Comparison of ENCODE assay signal across 15 cellular contexts in genomic region chr5:44565872-44566271, GRCh38.
"Had no signal": no experiment of that assay in that cellular context is flagged by ENCODE, and none has a peak within 500 bp of the region (broad histone marks: within the 10 kb centered on the region; RNA-seq: fewer than 3 reads in every experiment).

No MANE protein-coding gene starts in this region.

- H3K9me3 ChIP-seq: heart left ventricle, left lung, ovary, stomach, thoracic aorta had no signal

- H3K27me3 ChIP-seq: brain microvascular endothelial cell, heart left ventricle, left lung, ovary, stomach had no signal

- H3K4me3 Mint-ChIP-seq: activated CD8-positive, alpha-beta T cell treated with anti-CD3 and anti-CD28 coated beads, Interleukin-2, amount 10 ng/mL, durations not matched to agents 7 days and 5 days; endodermal cell had no signal

- H3K36me3 ChIP-seq: brain microvascular endothelial cell, heart left ventricle, left lung, ovary, stomach, thoracic aorta, WERI-Rb-1 had no signal

- H3K4me1 Mint-ChIP-seq: endodermal cell had no signal

- ATAC-seq: activated CD8-positive, alpha-beta T cell treated with anti-CD3 and anti-CD28 coated beads, Interleukin-2, amount 10 ng/mL, durations not matched to agents 7 days and 5 days; left lung had no signal

- H3K27ac ChIP-seq: brain microvascular endothelial cell, heart left ventricle, left lung, ovary, stomach, thoracic aorta, WERI-Rb-1 had no signal

- H3K27ac Mint-ChIP-seq: activated CD8-positive, alpha-beta T cell treated with anti-CD3 and anti-CD28 coated beads, Interleukin-2, amount 10 ng/mL, durations not matched to agents 7 days and 5 days; endodermal cell had no signal

- DNase-seq: activated CD4-positive, alpha-beta T cell treated with anti-CD3 and anti-CD28 coated beads for 4 hours; activated CD8-positive, alpha-beta T cell treated with anti-CD3 and anti-CD28 coated beads, Interleukin-2, amount 10 ng/mL, durations not matched to agents 7 days and 5 days; activated naive CD4-positive, alpha-beta T cell treated with Interleukin-2 at 50 U/mL for 16 hours; amniotic stem cell; brain microvascular endothelial cell; dermis blood vessel endothelial cell; endodermal cell; foreskin melanocyte; heart left ventricle; left lung; ovary; stimulated activated CD4-positive, alpha-beta T cell treated with anti-CD3 and anti-CD28 coated beads, Interleukin-4, amount 100 ng/mL, for 4 hours; stomach; WERI-Rb-1 had no signal

- H3K9me3 Mint-ChIP-seq: endodermal cell had no signal

- H3K4me1 ChIP-seq: left lung, stomach had no signal

- H3K4me3 ChIP-seq: heart left ventricle, left lung, ovary, stomach, thoracic aorta had no signal
